Comparison of ENCODE assay signal across 27 cellular contexts in genomic region chr2:120869659-120870466, GRCh38.
"Had no signal": no experiment of that assay in that cellular context is flagged by ENCODE, and none has a peak within 500 bp of the region (broad histone marks: within the 10 kb centered on the region; RNA-seq: fewer than 3 reads in every experiment).

No MANE protein-coding gene starts in this region.

- H3K4me3 Mint-ChIP-seq: activated naive CD4-positive, alpha-beta T cell treated with anti-CD3 and anti-CD28 coated beads for 36 hours; activated naive CD8-positive, alpha-beta T cell treated with anti-CD3 and anti-CD28 coated beads, Interleukin-2, amount 10 ng/mL, durations not matched to agents 7 days and 5 days; activated T-cell treated with anti-CD3 and anti-CD28 coated beads, Interleukin-2, amount 50 U/mL, for 24 hours; activated T-helper 17 cell treated with anti-CD3 and anti-CD28 coated beads, Interleukin-2, amount 50 U/mL, for 72 hours; mesothelial cell of epicardium; naive thymus-derived CD8-positive, alpha-beta T cell; stimulated activated naive B cell treated with anti-CD40 and anti-IgM and Interleukin-4, amounts not matched to agents 10 μg/mL and 1 μg/mL and 100 μg/mL, for 72 hours; T-cell; T-helper 2 cell treated with Interferon-gamma antibody and Interleukin-4, amounts not matched to agents 5 μg/mL and 100 μg/mL, for 36 hours; WTC11 had no signal

- H3K36me3 Mint-ChIP-seq: activated naive CD8-positive, alpha-beta T cell treated with anti-CD3 and anti-CD28 coated beads, Interleukin-2, amount 10 ng/mL, durations not matched to agents 7 days and 5 days; mesothelial cell of epicardium; stimulated activated naive B cell treated with anti-CD40 and anti-IgM and Interleukin-4, amounts not matched to agents 10 μg/mL and 1 μg/mL and 100 μg/mL, for 72 hours; T-cell; WTC11 had no signal

- H3K27ac ChIP-seq: body of pancreas, foreskin keratinocyte, left ventricle myocardium inferior, pancreas, right lobe of liver had no signal

- DNase-seq: activated CD8-positive, alpha-beta memory T cell treated with anti-CD3 and anti-CD28 coated beads for 24 hours; activated CD8-positive, alpha-beta memory T cell treated with anti-CD3 and anti-CD28 coated beads, Interleukin-2, amount 50 U/mL, for 4 hours; activated naive CD4-positive, alpha-beta T cell treated with anti-CD3 and anti-CD28 coated beads for 36 hours; activated naive CD8-positive, alpha-beta T cell treated with anti-CD3 and anti-CD28 coated beads, Interleukin-2, amount 10 ng/mL, durations not matched to agents 7 days and 5 days; activated T-cell treated with anti-CD3 and anti-CD28 coated beads, Interleukin-2, amount 50 U/mL, for 24 hours; amygdala; body of pancreas; caudate nucleus; dermis blood vessel endothelial cell; effector CD8-positive, alpha-beta T cell; foreskin keratinocyte; left ventricle myocardium inferior; mammary epithelial cell; naive thymus-derived CD8-positive, alpha-beta T cell; small intestine; stimulated activated CD4-positive, alpha-beta T cell treated with anti-CD3 and anti-CD28 coated beads, Interleukin-15, amount 100 ng/mL, for 24 hours; stimulated activated CD8-positive, alpha-beta memory T cell treated with anti-CD3 and anti-CD28 coated beads, Interleukin-4, amount 100 ng/mL, for 48 hours; stimulated activated naive B cell treated with anti-CD40 and anti-IgM and Interleukin-4, amounts not matched to agents 10 μg/mL and 1 μg/mL and 100 μg/mL, for 72 hours; T-cell; trophoblast cell had no signal

- H3K4me3 ChIP-seq: body of pancreas, left ventricle myocardium inferior, pancreas, right lobe of liver, vagina had no signal

- H3K9me3 Mint-ChIP-seq: activated naive CD4-positive, alpha-beta T cell treated with anti-CD3 and anti-CD28 coated beads for 36 hours; activated naive CD8-positive, alpha-beta T cell treated with anti-CD3 and anti-CD28 coated beads, Interleukin-2, amount 10 ng/mL, durations not matched to agents 7 days and 5 days; activated T-cell treated with anti-CD3 and anti-CD28 coated beads, Interleukin-2, amount 50 U/mL, for 24 hours; activated T-helper 17 cell treated with anti-CD3 and anti-CD28 coated beads, Interleukin-2, amount 50 U/mL, for 72 hours; mesothelial cell of epicardium; stimulated activated naive B cell treated with anti-CD40 and anti-IgM and Interleukin-4, amounts not matched to agents 10 μg/mL and 1 μg/mL and 100 μg/mL, for 72 hours; T-cell; T-helper 2 cell treated with Interferon-gamma antibody and Interleukin-4, amounts not matched to agents 5 μg/mL and 100 μg/mL, for 36 hours; WTC11 had no signal

- H3K36me3 ChIP-seq: left ventricle myocardium inferior, pancreas, right lobe of liver, vagina had no signal

- ATAC-seq: activated T-helper 17 cell treated with anti-CD3 and anti-CD28 coated beads, Interleukin-2, amount 50 U/mL, for 72 hours; body of pancreas; foreskin keratinocyte; naive thymus-derived CD8-positive, alpha-beta T cell; pancreas; right lobe of liver; stimulated activated naive B cell treated with anti-CD40 and anti-IgM and Interleukin-4, amounts not matched to agents 10 μg/mL and 1 μg/mL and 100 μg/mL, for 72 hours; T-cell; WTC11 had no signal

- H3K9me3 ChIP-seq: body of pancreas, left ventricle myocardium inferior, pancreas, right lobe of liver, vagina had no signal

- H3K4me1 ChIP-seq: foreskin keratinocyte, pancreas had no signal

- H3K27me3 ChIP-seq: body of pancreas, pancreas, right lobe of liver, vagina had no signal

- H3K27ac Mint-ChIP-seq: activated naive CD4-positive, alpha-beta T cell treated with anti-CD3 and anti-CD28 coated beads for 36 hours; activated naive CD8-positive, alpha-beta T cell treated with anti-CD3 and anti-CD28 coated beads, Interleukin-2, amount 10 ng/mL, durations not matched to agents 7 days and 5 days; activated T-cell treated with anti-CD3 and anti-CD28 coated beads, Interleukin-2, amount 50 U/mL, for 24 hours; activated T-helper 17 cell treated with anti-CD3 and anti-CD28 coated beads, Interleukin-2, amount 50 U/mL, for 72 hours; mesothelial cell of epicardium; naive thymus-derived CD8-positive, alpha-beta T cell; stimulated activated naive B cell treated with anti-CD40 and anti-IgM and Interleukin-4, amounts not matched to agents 10 μg/mL and 1 μg/mL and 100 μg/mL, for 72 hours; T-cell; T-helper 2 cell treated with Interferon-gamma antibody and Interleukin-4, amounts not matched to agents 5 μg/mL and 100 μg/mL, for 36 hours; WTC11 had no signal

- H3K4me1 Mint-ChIP-seq: activated naive CD8-positive, alpha-beta T cell treated with anti-CD3 and anti-CD28 coated beads, Interleukin-2, amount 10 ng/mL, durations not matched to agents 7 days and 5 days; activated T-helper 17 cell treated with anti-CD3 and anti-CD28 coated beads, Interleukin-2, amount 50 U/mL, for 72 hours; stimulated activated naive B cell treated with anti-CD40 and anti-IgM and Interleukin-4, amounts not matched to agents 10 μg/mL and 1 μg/mL and 100 μg/mL, for 72 hours; T-cell had no signal
